In genomic region chr17:59440757-59441458, GRCh38 we compare ENCODE assay signal across 8 cellular contexts.
DNase-seq lines count a peak whose midpoint lies in the region; ATAC-seq, FAIRE-seq and TF ChIP-seq lines count a peak whose summit lies in the region.

No MANE protein-coding gene starts in this region.

- no peak overlapping the region for H3K4me3 ChIP-seq in NB4 (ENCODE audit: low read depth, low read length)
- H3K4me3 ChIP-seq in SJSA1, result no peak overlapping the region
- peak overlapping the region; percentile 23 for H3K4me3 ChIP-seq in osteoblast (ENCODE audit: insufficient read depth, low read length)
- peak overlapping the region; percentile 0 for H3K4me3 ChIP-seq in suprapubic skin

- H4K20me1 ChIP-seq in osteoblast (ENCODE audit: insufficient read depth, low read length), result no peaks in the 10 kb centered on the region

- H3K27ac ChIP-seq in C4-2B, result no peak overlapping the region; the same call in 1 of the 2 replicates
- H3K27ac ChIP-seq in SJSA1, result no peak overlapping the region
- H3K27ac ChIP-seq in osteoblast (ENCODE audit: low read depth, low read length), result no peak overlapping the region
- no peak overlapping the region for H3K27ac ChIP-seq in suprapubic skin

- TF ChIP-seq POLR2A in NB4 (IDR thresholded peaks at IDR 0.05; ENCODE audit: extremely low read depth, insufficient read length) (no peak), suprapubic skin (IDR thresholded peaks at IDR 0.05) (no peak)

- WGBS in suprapubic skin, result 11% methylated on average over 10 of the region's 10 CpGs

- no peaks in the 10 kb centered on the region for H3K79me2 ChIP-seq in osteoblast (ENCODE audit: insufficient read depth, low read length)

- no peaks in the 10 kb centered on the region for H3K9me3 ChIP-seq in SJSA1 (replicated peaks)
- H3K9me3 ChIP-seq in osteoblast (ENCODE audit: low read depth, low read length), result no peaks in the 10 kb centered on the region
- H3K9me3 ChIP-seq in suprapubic skin, result no peaks in the 10 kb centered on the region

- ATAC-seq in GM21447 (IDR thresholded peaks at IDR 0.05; ENCODE audit: unreplicated experiment), result peak; percentile 80

- no peaks in the 10 kb centered on the region for H3K36me3 ChIP-seq in SJSA1
- H3K36me3 ChIP-seq in osteoblast (ENCODE audit: insufficient read depth, low read length), result no peaks in the 10 kb centered on the region
- no peaks in the 10 kb centered on the region for H3K36me3 ChIP-seq in suprapubic skin

- DNase-seq in NB4 (ENCODE audit: low read depth) (peak; percentile 88), SJSA1 (ENCODE audit: low read depth in 1 of 2, low spot score in 2 of 2) (peak; percentile 87 to 93), frontal cortex (ENCODE audit: low spot score in 2 of 2) (peak; percentile 55 to 74), osteoblast (ENCODE audit: insufficient read length, low spot score, missing footprints) (peak; percentile 86), suprapubic skin (ENCODE audit: low spot score in 2 of 2) (peak; percentile 93 to 94)
- peak; percentile 37 to 76 (median 66) for DNase-seq in activated naive CD4-positive, alpha-beta T cell (lab: John Stamatoyannopoulos, UW)

- peak overlapping the region; percentile 88 for H2AFZ ChIP-seq in osteoblast (ENCODE audit: low read length)

- FAIRE-seq in frontal cortex (lab: Jason Lieb, UNC), result no peak

- H3K27me3 ChIP-seq in SJSA1 (replicated peaks), result no peaks in the 10 kb centered on the region
- H3K27me3 ChIP-seq in osteoblast (ENCODE audit: insufficient read depth, low read length), result no peaks in the 10 kb centered on the region
- no peaks in the 10 kb centered on the region for H3K27me3 ChIP-seq in suprapubic skin

- peak overlapping the region; percentile 68 for H3K4me2 ChIP-seq in osteoblast (ENCODE audit: insufficient read depth, low read length)

- peaks cover 14% of the 10 kb centered on the region for H3K4me1 ChIP-seq in SJSA1 (replicated peaks)
- H3K4me1 ChIP-seq in osteoblast (ENCODE audit: insufficient read depth, low read length), result peaks cover 9% of the 10 kb centered on the region
- H3K4me1 ChIP-seq in suprapubic skin, result peaks cover 32% of the 10 kb centered on the region

- no peak for TF ChIP-seq EP300 in suprapubic skin (IDR thresholded peaks at IDR 0.05)

- TF ChIP-seq CTCF in C4-2B (conservative IDR thresholded peaks at IDR 0.05) (peak; percentile 91), NB4 (IDR thresholded peaks at IDR 0.05; ENCODE audit: low read depth, low read length) (peak; percentile 79), osteoblast (IDR thresholded peaks at IDR 0.05; ENCODE audit: extremely low read depth, low read depth, low read length) (peak; percentile 88), suprapubic skin (IDR thresholded peaks at IDR 0.05) (peak; percentile 69 to 89)

Comparison
In these comparisons a context has a peak if more than half of its experiments do, and no peak if none do; other contexts are left out.
1. H3K4me3 ChIP-seq: peak in osteoblast (single experiment) and suprapubic skin (single experiment); none in NB4 (single experiment) and SJSA1 (single experiment).
2. Peak in every context shown above with its lines, with median percentiles within 50 percentile points of each other: CTCF ChIP-seq and DNase-seq.